8 cellular contexts compared by ENCODE assay signal in genomic region chr14:79910086-79910485, GRCh38.
"Had no signal": no experiment of that assay in that cellular context is flagged by ENCODE, and none has a peak within 500 bp of the region (broad histone marks: within the 10 kb centered on the region; RNA-seq: fewer than 3 reads in every experiment).

No MANE protein-coding gene starts in this region.

- H3K4me1 ChIP-seq: HAP-1 had no signal

- H3K27ac ChIP-seq: GM23248 had no signal

- H3K9me3 ChIP-seq: HAP-1 had no signal

- H3K4me3 ChIP-seq: GM23248, GM23338, HAP-1 had no signal

- H3K36me3 ChIP-seq: HAP-1 had no signal

- DNase-seq: GM23248, GOT3, H7, H9, HCEC 1CT, HFFc6 had no signal

- H3K9ac ChIP-seq: GM23248 had no signal

- H2AFZ ChIP-seq: GM23248, GM23338 had no signal

- H3K4me2 ChIP-seq: GM23338 had no signal
